27 cellular contexts compared by ENCODE assay signal in the genomic region with DNA sequence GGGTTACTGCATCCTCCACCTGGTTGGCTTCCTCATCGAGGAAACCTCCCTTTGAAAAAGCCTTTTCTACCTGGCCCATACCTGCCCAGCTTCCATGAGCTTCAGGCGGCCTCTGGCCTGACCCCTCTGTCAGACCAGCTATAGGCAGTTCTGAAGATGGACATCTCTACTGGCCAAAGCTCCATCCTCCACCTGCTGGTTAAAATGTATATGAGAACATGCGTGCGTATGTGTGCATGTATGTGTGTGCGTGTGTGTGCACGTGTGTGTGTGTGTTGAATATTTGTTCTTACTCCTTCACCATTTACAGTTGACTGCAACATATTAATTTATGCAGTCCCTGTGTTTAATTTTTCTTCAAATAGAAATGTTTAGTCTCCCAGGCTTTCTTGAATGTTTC.
"Had no signal": no experiment of that assay in that cellular context is flagged by ENCODE, and none has a peak within 500 bp of the region (broad histone marks: within the 10 kb centered on the region; RNA-seq: fewer than 3 reads in every experiment).

No MANE protein-coding gene starts in this region.

- H3K9me3 ChIP-seq: thyroid gland had no signal

- H3K27me3 ChIP-seq: gastroesophageal sphincter, heart left ventricle, hepatocyte, neural progenitor cell, right atrium auricular region, sigmoid colon, stomach, thyroid gland had no signal

- H3K27ac ChIP-seq: gastroesophageal sphincter, heart left ventricle, hepatocyte, neural progenitor cell, parathyroid adenoma, right atrium auricular region, thyroid gland had no signal

- H2AFZ ChIP-seq: hepatocyte, neural progenitor cell, parathyroid adenoma had no signal

- H3K27me3 Mint-ChIP-seq: type B pancreatic cell had no signal

- H3K4me2 ChIP-seq: hepatocyte, neural progenitor cell had no signal

- H3K27ac Mint-ChIP-seq: mesothelial cell of epicardium; naive thymus-derived CD4-positive, alpha-beta T cell; progenitor cell of endocrine pancreas; stimulated activated effector memory CD8-positive, alpha-beta T cell treated with anti-CD3 and anti-CD28 coated beads, Interleukin-12 subunit alpha, Interleukin-12 subunit beta, amount 100 ng/mL, for 72 hours; type B pancreatic cell had no signal

- DNase-seq: dermis blood vessel endothelial cell; effector memory CD4-positive, alpha-beta T cell; foreskin fibroblast; heart left ventricle; kidney; mesenchymal stem cell; naive thymus-derived CD4-positive, alpha-beta T cell; sigmoid colon; stimulated activated CD4-positive, alpha-beta T cell treated with anti-CD3 and anti-CD28 coated beads, Interleukin-2, amount 100 ng/mL, for 24 hours; stimulated activated CD4-positive, alpha-beta T cell treated with anti-CD3 and anti-CD28 coated beads, Interleukin-4, amount 100 ng/mL, for 24 hours; stimulated activated naive CD4-positive, alpha-beta T cell treated with Interleukin-2 at 50 U/mL for 16 hours; stomach; thyroid gland had no signal

- FAIRE-seq: endometrium, kidney had no signal

- H3K79me2 ChIP-seq: hepatocyte, parathyroid adenoma had no signal

- H3K36me3 ChIP-seq: gastroesophageal sphincter, heart left ventricle, neural progenitor cell, right atrium auricular region, sigmoid colon, stomach, thyroid gland had no signal

- H3K4me3 ChIP-seq: coronary artery, gastroesophageal sphincter, heart left ventricle, hepatocyte, lung, neural progenitor cell, right atrium auricular region, sigmoid colon, stomach, thyroid gland had no signal

- H3K4me3 Mint-ChIP-seq: mesothelial cell of epicardium; naive thymus-derived CD4-positive, alpha-beta T cell; neural progenitor cell; stimulated activated effector memory CD8-positive, alpha-beta T cell treated with anti-CD3 and anti-CD28 coated beads, Interleukin-12 subunit alpha, Interleukin-12 subunit beta, amount 100 ng/mL, for 72 hours; type B pancreatic cell had no signal

- H3K4me1 ChIP-seq: gastroesophageal sphincter, neural progenitor cell, parathyroid adenoma, right atrium auricular region, stomach, thyroid gland had no signal

- ATAC-seq: esophagus mucosa; gastroesophageal sphincter; heart left ventricle; left lobe of liver; naive thymus-derived CD4-positive, alpha-beta T cell; stimulated activated effector memory CD8-positive, alpha-beta T cell treated with anti-CD3 and anti-CD28 coated beads, Interleukin-12 subunit alpha, Interleukin-12 subunit beta, amount 100 ng/mL, for 72 hours had no signal

- H3K36me3 Mint-ChIP-seq: neural progenitor cell; stimulated activated effector memory CD8-positive, alpha-beta T cell treated with anti-CD3 and anti-CD28 coated beads, Interleukin-12 subunit alpha, Interleukin-12 subunit beta, amount 100 ng/mL, for 72 hours; type B pancreatic cell had no signal

- H3K4me1 Mint-ChIP-seq: naive thymus-derived CD4-positive, alpha-beta T cell; stimulated activated effector memory CD8-positive, alpha-beta T cell treated with anti-CD3 and anti-CD28 coated beads, Interleukin-12 subunit alpha, Interleukin-12 subunit beta, amount 100 ng/mL, for 72 hours had no signal

- H3K9ac ChIP-seq: neural progenitor cell, parathyroid adenoma had no signal
